Comparison of ENCODE assay signal across 8 cellular contexts in the genomic region with DNA sequence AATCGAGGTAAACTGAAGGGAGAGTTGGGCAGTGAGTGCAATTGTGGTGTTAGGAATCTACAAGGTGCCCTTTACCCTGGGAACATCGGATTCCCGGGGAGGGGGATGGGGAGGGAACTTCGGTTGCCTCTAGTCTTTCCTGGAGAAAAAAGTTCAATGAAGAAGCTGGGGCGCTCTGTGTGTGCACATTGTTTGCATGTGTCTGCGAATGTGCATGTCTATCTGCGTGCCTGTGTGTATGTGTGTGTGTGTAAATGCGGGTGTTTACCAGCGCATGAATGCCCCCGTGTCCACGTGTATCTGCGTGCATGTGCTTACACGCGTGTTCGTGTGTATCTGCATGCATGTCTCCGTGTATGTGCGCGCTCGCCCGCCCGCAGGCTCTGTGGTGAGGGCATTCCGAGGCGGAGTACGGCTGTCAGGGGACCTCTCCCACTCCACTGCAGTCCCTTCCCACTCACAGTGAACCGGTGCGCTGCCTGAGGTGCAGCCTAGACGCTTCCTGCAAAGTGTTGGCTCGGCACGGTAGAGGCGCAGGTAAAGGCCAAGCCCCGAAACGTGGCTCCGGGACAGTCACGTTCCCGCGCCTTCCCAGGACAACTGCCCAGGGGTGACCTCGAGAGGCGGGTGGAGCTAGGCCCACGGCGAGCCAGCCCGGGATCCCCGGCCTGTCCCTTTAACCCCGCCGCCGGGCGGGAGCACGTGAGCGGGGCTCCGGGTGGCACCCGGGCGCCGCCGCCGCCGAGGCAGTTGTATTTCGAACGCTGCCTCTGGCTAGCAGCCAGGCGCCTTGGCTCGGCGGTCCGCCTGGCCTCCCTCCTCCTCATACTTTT. TPM values are rescaled to one million over a fixed set of nuclear protein-coding genes. Genes with fewer than 3 reads are reported as not detected.
DNase-seq lines count a peak whose midpoint lies in the region; ATAC-seq and TF ChIP-seq lines count a peak whose summit lies in the region.

No MANE protein-coding gene starts in this region.

- H3K4me3 ChIP-seq in HUES64 (ENCODE audit: low read length) (peak overlapping the region; percentile 89), prostate gland (peak overlapping the region; percentile 31 to 35)

- H3K27me3 Mint-ChIP-seq in activated T-helper 2 cell treated with anti-CD3 and anti-CD28 coated beads, Interferon-gamma antibody, Interleukin-2, Interleukin-4, amounts not matched to agents 10 μg/mL and 5 μg/mL and 100 μg/mL, durations not matched to agents 14 hours and 24 hours and 36 hours (ENCODE audit: low read depth) = peaks cover 65% of the 10 kb centered on the region

- H3K36me3 ChIP-seq in HUES64 (ENCODE audit: insufficient read depth, low read length) (peaks cover 4% of the 10 kb centered on the region), prostate gland (no peaks in the 10 kb centered on the region)

- H3K9me3 ChIP-seq in HUES64 (ENCODE audit: insufficient read depth, low read depth, low read length) (no peaks in the 10 kb centered on the region), prostate gland (no peaks in the 10 kb centered on the region)

- H3K36me3 Mint-ChIP-seq in activated T-helper 2 cell treated with anti-CD3 and anti-CD28 coated beads, Interferon-gamma antibody, Interleukin-2, Interleukin-4, amounts not matched to agents 10 μg/mL and 5 μg/mL and 100 μg/mL, durations not matched to agents 14 hours and 24 hours and 36 hours (ENCODE audit: low read depth) = no peaks in the 10 kb centered on the region

- WGBS in HUES64 = under 1% methylated on average over 61 of the region's 61 CpGs
- 1% methylated on average over 58 of the region's 61 CpGs for WGBS in prostate gland

- peak overlapping the region; percentile 73 for H3K4me3 Mint-ChIP-seq in activated T-helper 2 cell treated with anti-CD3 and anti-CD28 coated beads, Interferon-gamma antibody, Interleukin-2, Interleukin-4, amounts not matched to agents 10 μg/mL and 5 μg/mL and 100 μg/mL, durations not matched to agents 14 hours and 24 hours and 36 hours (ENCODE audit: low read depth)

- ATAC-seq in left cardiac atrium (peak; percentile 46 to 50), GM18870 (IDR thresholded peaks at IDR 0.05; ENCODE audit: unreplicated experiment) (no peak)

- TF ChIP-seq POLR2A in prostate gland (IDR thresholded peaks at IDR 0.05) = no peak

- peaks cover 20% of the 10 kb centered on the region for H3K4me1 Mint-ChIP-seq in activated T-helper 2 cell treated with anti-CD3 and anti-CD28 coated beads, Interferon-gamma antibody, Interleukin-2, Interleukin-4, amounts not matched to agents 10 μg/mL and 5 μg/mL and 100 μg/mL, durations not matched to agents 14 hours and 24 hours and 36 hours (ENCODE audit: low read depth)

- TF ChIP-seq CTCF in prostate gland (IDR thresholded peaks at IDR 0.05) = no peak

- H3K27me3 ChIP-seq in HUES64 (ENCODE audit: insufficient read depth, low read length) (no peaks in the 10 kb centered on the region), prostate gland (replicated peaks; ENCODE audit: insufficient read depth) (peaks cover 5% of the 10 kb centered on the region)

- H3K9ac ChIP-seq in HUES64 (ENCODE audit: low read depth, low read length) = peak overlapping the region; percentile 89

- no peak overlapping the region for H3K27ac Mint-ChIP-seq in activated T-helper 2 cell treated with anti-CD3 and anti-CD28 coated beads, Interferon-gamma antibody, Interleukin-2, Interleukin-4, amounts not matched to agents 10 μg/mL and 5 μg/mL and 100 μg/mL, durations not matched to agents 14 hours and 24 hours and 36 hours

- DNase-seq in Daoy (ENCODE audit: low read depth) (peak; percentile 87), left cardiac atrium (peak; percentile 41), prostate gland (ENCODE audit: low spot score) (peak; percentile 6), Ammon's horn (ENCODE audit: low spot score) (no peak), NCI-H774 (lab: John Stamatoyannopoulos, UW) (no peak)
- DNase-seq in activated T-helper 2 cell treated with anti-CD3 and anti-CD28 coated beads, Interferon-gamma antibody, Interleukin-2, Interleukin-4, amounts not matched to agents 10 μg/mL and 5 μg/mL and 100 μg/mL, durations not matched to agents 14 hours and 24 hours and 36 hours (ENCODE audit: low spot score) = no peak

- peaks cover 39% of the 10 kb centered on the region for H3K4me1 ChIP-seq in HUES64 (ENCODE audit: insufficient read depth, low read length)
- H3K4me1 ChIP-seq in prostate gland (replicated peaks) = peaks cover 5% of the 10 kb centered on the region

- no peaks in the 10 kb centered on the region for H3K9me3 Mint-ChIP-seq in activated T-helper 2 cell treated with anti-CD3 and anti-CD28 coated beads, Interferon-gamma antibody, Interleukin-2, Interleukin-4, amounts not matched to agents 10 μg/mL and 5 μg/mL and 100 μg/mL, durations not matched to agents 14 hours and 24 hours and 36 hours

- peak overlapping the region; percentile 75 for H3K27ac ChIP-seq in HUES64 (ENCODE audit: low read depth, low read length)
- no peak overlapping the region for H3K27ac ChIP-seq in prostate gland

- intact Hi-C loops in activated T-helper 2 cell treated with anti-CD3 and anti-CD28 coated beads, Interferon-gamma antibody, Interleukin-2, Interleukin-4, amounts not matched to agents 10 μg/mL and 5 μg/mL and 100 μg/mL, durations not matched to agents 14 hours and 24 hours and 36 hours (cut with micrococcal nuclease) = loop anchor here (2.0 to 10.0 kb wide), 3 partner anchors 81 to 999 kb away; partner anchors contain the start of gene TBC1D30
- intact Hi-C loops in left cardiac atrium (cut with DNase I) = no loop called here
- intact Hi-C loops in prostate gland (cut with DNase I) = no loop called here

RNA-seq across cellular contexts. Expression of gene HMGA2, which starts 0.6 kb away (rescaled TPM):
- 67.7 and 88.0 TPM in 2 replicates for total RNA-seq in Daoy (2014; rRNA removed; shearing (Covaris generic))
- polyA plus RNA-seq in HUES64 (2013, experiment 1 of 2) = 156 TPM
- polyA plus RNA-seq in HUES64 (2013, experiment 2 of 2) = 179 TPM
- total RNA-seq in activated T-helper 2 cell treated with anti-CD3 and anti-CD28 coated beads, Interferon-gamma antibody, Interleukin-2, Interleukin-4, amounts not matched to agents 10 μg/mL and 5 μg/mL and 100 μg/mL, durations not matched to agents 14 hours and 24 hours and 36 hours = not detected in 2 replicates
- under 1 TPM in 1 of 2 donors, not detected in 1; 0.18 TPM for total RNA-seq in left cardiac atrium
- under 1 TPM; 0.09 to 0.28 TPM for total RNA-seq in prostate gland

Comparison
In these comparisons a context has a peak if more than half of its experiments do, and no peak if none do; other contexts are left out.
1. DNase-seq: peak in Daoy (single experiment), left cardiac atrium (single experiment) and prostate gland (single experiment); none in activated T-helper 2 cell treated with anti-CD3 and anti-CD28 coated beads, Interferon-gamma antibody, Interleukin-2, Interleukin-4, amounts not matched to agents 10 μg/mL and 5 μg/mL and 100 μg/mL, durations not matched to agents 14 hours and 24 hours and 36 hours (single experiment), Ammon's horn (single experiment) and NCI-H774 (single experiment).
2. RNA of gene HMGA2, which starts 0.6 kb away (total RNA-seq): 67.7 to 88.0 TPM in Daoy; 0.09 to 0.28 TPM in prostate gland, 0.18 TPM in left cardiac atrium and not detected in activated T-helper 2 cell treated with anti-CD3 and anti-CD28 coated beads, Interferon-gamma antibody, Interleukin-2, Interleukin-4, amounts not matched to agents 10 μg/mL and 5 μg/mL and 100 μg/mL, durations not matched to agents 14 hours and 24 hours and 36 hours; every median in the first group is over 10 times any median in the second.